In genomic region chr13:98875146-98875729, GRCh38 we compare ENCODE assay signal across 8 cellular contexts.
DNase-seq lines count a peak whose midpoint lies in the region; ATAC-seq and TF ChIP-seq lines count a peak whose summit lies in the region.

No MANE protein-coding gene starts in this region.

- peak; percentile 93 for ATAC-seq in GM18498 (IDR thresholded peaks at IDR 0.05; ENCODE audit: unreplicated experiment)
- peak; percentile 89 for ATAC-seq in GM19463 (IDR thresholded peaks at IDR 0.05; ENCODE audit: unreplicated experiment)
- peak; percentile 82 for ATAC-seq in HG03064 (IDR thresholded peaks at IDR 0.05; ENCODE audit: low read depth, unreplicated experiment)

- peak overlapping the region; percentile 84 for H3K27ac Mint-ChIP-seq in activated T-helper 2 cell treated with anti-CD3 and anti-CD28 coated beads, Interferon-gamma antibody, Interleukin-2, Interleukin-4, amounts not matched to agents 10 μg/mL and 5 μg/mL and 100 μg/mL, durations not matched to agents 14 hours and 24 hours and 36 hours
- H3K27ac Mint-ChIP-seq in progenitor cell of endocrine pancreas = no peak overlapping the region

- H3K4me3 Mint-ChIP-seq in activated T-helper 2 cell treated with anti-CD3 and anti-CD28 coated beads, Interferon-gamma antibody, Interleukin-2, Interleukin-4, amounts not matched to agents 10 μg/mL and 5 μg/mL and 100 μg/mL, durations not matched to agents 14 hours and 24 hours and 36 hours (ENCODE audit: low read depth) = peak overlapping the region; percentile 27
- no peak overlapping the region for H3K4me3 Mint-ChIP-seq in progenitor cell of endocrine pancreas (ENCODE audit: low read depth)

- intact Hi-C loops in activated T-helper 2 cell treated with anti-CD3 and anti-CD28 coated beads, Interferon-gamma antibody, Interleukin-2, Interleukin-4, amounts not matched to agents 10 μg/mL and 5 μg/mL and 100 μg/mL, durations not matched to agents 14 hours and 24 hours and 36 hours (cut with micrococcal nuclease) = loop anchor here (1.0 to 10.0 kb wide), 5 partner anchors 16 to 560 kb away; no protein-coding TSS in a partner anchor

- H3K9me3 Mint-ChIP-seq in activated T-helper 2 cell treated with anti-CD3 and anti-CD28 coated beads, Interferon-gamma antibody, Interleukin-2, Interleukin-4, amounts not matched to agents 10 μg/mL and 5 μg/mL and 100 μg/mL, durations not matched to agents 14 hours and 24 hours and 36 hours = peaks cover 15% of the 10 kb centered on the region
- peaks cover 10% of the 10 kb centered on the region for H3K9me3 Mint-ChIP-seq in progenitor cell of endocrine pancreas (ENCODE audit: low read depth)

- peaks cover 31% of the 10 kb centered on the region for H3K4me1 Mint-ChIP-seq in activated T-helper 2 cell treated with anti-CD3 and anti-CD28 coated beads, Interferon-gamma antibody, Interleukin-2, Interleukin-4, amounts not matched to agents 10 μg/mL and 5 μg/mL and 100 μg/mL, durations not matched to agents 14 hours and 24 hours and 36 hours (ENCODE audit: low read depth)
- peaks cover 9% of the 10 kb centered on the region for H3K4me1 Mint-ChIP-seq in progenitor cell of endocrine pancreas (ENCODE audit: low read depth)

- TF ChIP-seq CTCF in progenitor cell of endocrine pancreas (IDR thresholded peaks at IDR 0.05; ENCODE audit: unreplicated experiment) = no peak

- H3K27me3 Mint-ChIP-seq in activated T-helper 2 cell treated with anti-CD3 and anti-CD28 coated beads, Interferon-gamma antibody, Interleukin-2, Interleukin-4, amounts not matched to agents 10 μg/mL and 5 μg/mL and 100 μg/mL, durations not matched to agents 14 hours and 24 hours and 36 hours (ENCODE audit: low read depth) = no peaks in the 10 kb centered on the region
- H3K27me3 Mint-ChIP-seq in progenitor cell of endocrine pancreas = no peaks in the 10 kb centered on the region

- DNase-seq in activated T-helper 2 cell treated with anti-CD3 and anti-CD28 coated beads, Interferon-gamma antibody, Interleukin-2, Interleukin-4, amounts not matched to agents 10 μg/mL and 5 μg/mL and 100 μg/mL, durations not matched to agents 14 hours and 24 hours and 36 hours (ENCODE audit: low spot score) = no peak
- no peak for DNase-seq in COR-L47 (lab: John Stamatoyannopoulos, UW)
- DNase-seq in GDM1 (lab: John Stamatoyannopoulos, UW) = no peak
- no peak for DNase-seq in NCI-H187 treated with DMSO at 0.1 percent for 48 hours (lab: John Stamatoyannopoulos, UW)
- no peak for DNase-seq in progenitor cell of endocrine pancreas (ENCODE audit: low spot score, unreplicated experiment)

- peaks cover 86% of the 10 kb centered on the region for H3K36me3 Mint-ChIP-seq in activated T-helper 2 cell treated with anti-CD3 and anti-CD28 coated beads, Interferon-gamma antibody, Interleukin-2, Interleukin-4, amounts not matched to agents 10 μg/mL and 5 μg/mL and 100 μg/mL, durations not matched to agents 14 hours and 24 hours and 36 hours (ENCODE audit: low read depth)
- H3K36me3 Mint-ChIP-seq in progenitor cell of endocrine pancreas (ENCODE audit: insufficient read depth) = peaks cover 18% of the 10 kb centered on the region
